Comparison of ENCODE assay signal across 24 cellular contexts in genomic region chr19:29271911-29272310, GRCh38. TPM values are rescaled to one million over a fixed set of nuclear protein-coding genes. Genes with fewer than 3 reads are reported as not detected.
DNase-seq lines count a peak whose midpoint lies in the region; ATAC-seq and TF ChIP-seq lines count a peak whose summit lies in the region.
"Had no signal": no experiment of that assay in that cellular context is flagged by ENCODE, and none has a peak within 500 bp of the region (broad histone marks: within the 10 kb centered on the region; RNA-seq: fewer than 3 reads in every experiment).

No MANE protein-coding gene starts in this region.

- H3K27me3 ChIP-seq in endodermal cell (ENCODE audit: control insufficient read depth, insufficient read depth, low read length, poor library complexity, severe bottlenecking) (no peaks in the 10 kb centered on the region), upper lobe of right lung (peaks cover 6% of the 10 kb centered on the region)
- H3K27me3 ChIP-seq: BE2C; BLaER1 treated with 17β-estradiol and CSF1 and Interleukin-3, amounts not matched to agents 10 nM and 100 nM had no signal

- H3K9ac ChIP-seq in endodermal cell (ENCODE audit: extremely low read depth, low read length, poor library complexity, severe bottlenecking) = no peak overlapping the region
- H3K9ac ChIP-seq: BLaER1 treated with 17β-estradiol and CSF1 and Interleukin-3, amounts not matched to agents 10 nM and 100 nM had no signal

- peaks cover 5% of the 10 kb centered on the region for H3K9me3 Mint-ChIP-seq in endodermal cell
- H3K9me3 Mint-ChIP-seq: CD4-positive, alpha-beta T cell had no signal

- peaks cover 6% of the 10 kb centered on the region for H3K27me3 Mint-ChIP-seq in endodermal cell (ENCODE audit: insufficient read depth)

- no peak overlapping the region for H3K27ac Mint-ChIP-seq in endodermal cell
- H3K27ac Mint-ChIP-seq: CD14-positive monocyte; CD4-positive, alpha-beta T cell; CD8-positive, alpha-beta memory T cell; GM23338; H9 had no signal

- whole genome bisulfite sequencing in endodermal cell (ENCODE audit: insufficient coverage in 1 of 2, insufficient read length in 1 of 2), 2 experiments = 89 to 90% methylated on average over 4 of the region's 4 CpGs

- no peak overlapping the region for H3K4me3 ChIP-seq in endodermal cell (ENCODE audit: low read length)
- H3K4me3 ChIP-seq in upper lobe of right lung = no peak overlapping the region
- H3K4me3 ChIP-seq: A549; BLaER1 treated with 17β-estradiol and CSF1 and Interleukin-3, amounts not matched to agents 10 nM and 100 nM; GM23338 had no signal

- H3K4me3 Mint-ChIP-seq in endodermal cell = no peak overlapping the region
- H3K4me3 Mint-ChIP-seq: CD14-positive monocyte; CD4-positive, alpha-beta T cell; CD8-positive, alpha-beta memory T cell; GM23338; H9 had no signal

- peak; percentile 3 for DNase-seq in activated CD8-positive, alpha-beta memory T cell treated with anti-CD3 and anti-CD28 coated beads, Interleukin-2, amount 50 U/mL, for 48 hours
- no peak for DNase-seq in activated CD8-positive, alpha-beta memory T cell treated with anti-CD3 and anti-CD28 coated beads, Interleukin-2, amount 50 U/mL, for 4 hours
- peak; percentile 3 for DNase-seq in endodermal cell
- peak; percentile 78 for DNase-seq in mesenteric fat pad (ENCODE audit: low spot score)
- DNase-seq in upper lobe of right lung = peak; percentile 1
- DNase-seq in NCI-H2107 (lab: John Stamatoyannopoulos, UW) = no peak
- DNase-seq in nucleus accumbens (lab: John Stamatoyannopoulos, UW) = no peak
- DNase-seq in NCI-H524 treated with DMSO at 0.1 percent for 48 hours (lab: John Stamatoyannopoulos, UW) = no peak
- DNase-seq: 8988T; ACHN; AML-193; BE2C; CD4-positive, alpha-beta T cell; CD8-positive, alpha-beta memory T cell; DMS 273 treated with DMSO at 0.1 percent for 48 hours; DMS79; EL; GDM1; H9 had no signal

- intact Hi-C loops in upper lobe of right lung (cut with DNase I) = no loop called here

- ATAC-seq in upper lobe of right lung = no peak
- ATAC-seq: A549, GM23338, HCT116 had no signal

- peaks cover 8% of the 10 kb centered on the region for H3K4me1 Mint-ChIP-seq in endodermal cell
- H3K4me1 Mint-ChIP-seq: CD14-positive monocyte had no signal

- H3K4me1 ChIP-seq in endodermal cell (ENCODE audit: control insufficient read depth, insufficient read depth, low read length) = no peaks in the 10 kb centered on the region
- H3K4me1 ChIP-seq in upper lobe of right lung = no peaks in the 10 kb centered on the region
- H3K4me1 ChIP-seq: BE2C had no signal

- no peak overlapping the region for H3K27ac ChIP-seq in endodermal cell (ENCODE audit: low read depth, low read length)
- no peak overlapping the region for H3K27ac ChIP-seq in upper lobe of right lung
- H3K27ac ChIP-seq: A549; BLaER1 treated with 17β-estradiol and CSF1 and Interleukin-3, amounts not matched to agents 10 nM and 100 nM had no signal

- TF ChIP-seq CTCF in endodermal cell (conservative IDR thresholded peaks at IDR 0.05) (no peak), upper lobe of right lung (IDR thresholded peaks at IDR 0.05) (no peak)

- no peaks in the 10 kb centered on the region for H3K9me3 ChIP-seq in endodermal cell (ENCODE audit: control insufficient read depth, low read length)
- H3K9me3 ChIP-seq in upper lobe of right lung = no peaks in the 10 kb centered on the region
- H3K9me3 ChIP-seq: BE2C had no signal

- no peaks in the 10 kb centered on the region for H3K36me3 Mint-ChIP-seq in endodermal cell (ENCODE audit: low read depth)
- H3K36me3 Mint-ChIP-seq: CD14-positive monocyte; CD8-positive, alpha-beta memory T cell had no signal

- H3K36me3 ChIP-seq in endodermal cell (ENCODE audit: control insufficient read depth, insufficient read depth, low read length) = no peaks in the 10 kb centered on the region
- no peaks in the 10 kb centered on the region for H3K36me3 ChIP-seq in upper lobe of right lung
- H3K36me3 ChIP-seq: BE2C; BLaER1 treated with 17β-estradiol and CSF1 and Interleukin-3, amounts not matched to agents 10 nM and 100 nM had no signal

RNA-seq across cellular contexts. Expression of gene UQCRFS1, which starts 59.0 kb away (rescaled TPM):
- total RNA-seq in endodermal cell (10 to 100 TPM; 32.4 to 32.7 TPM), mesenteric fat pad (36.7 TPM), upper lobe of right lung (21.7 TPM)
- 45.4 TPM for polyA plus RNA-seq in endodermal cell (2013, experiment 1 of 2)
- 44.3 TPM for polyA plus RNA-seq in endodermal cell (2013, experiment 2 of 2)

Comparison
In these comparisons a context has a peak if more than half of its experiments do, and no peak if none do; other contexts are left out.
1. DNase-seq: peak in activated CD8-positive, alpha-beta memory T cell treated with anti-CD3 and anti-CD28 coated beads, Interleukin-2, amount 50 U/mL, for 48 hours (single experiment), endodermal cell (single experiment), mesenteric fat pad (single experiment) and upper lobe of right lung (single experiment); none in activated CD8-positive, alpha-beta memory T cell treated with anti-CD3 and anti-CD28 coated beads, Interleukin-2, amount 50 U/mL, for 4 hours (single experiment), NCI-H2107 (single experiment), nucleus accumbens (0 of 56) and NCI-H524 treated with DMSO at 0.1 percent for 48 hours (single experiment).